ENCODE assay signal across 2 cellular contexts in genomic region chr1:22387888-22388564, GRCh38.
TF ChIP-seq lines count a peak whose summit lies in the region.

No MANE protein-coding gene starts in this region.

TF ChIP-seq in IMR-90, 13 proteins besides CTCF, POLR2A, EP300 and RAD21:
- TF ChIP-seq BHLHE40 (IDR thresholded peaks at IDR 0.05; ENCODE audit: low read depth, low read length) (no peak), USF2 (IDR thresholded peaks at IDR 0.05; ENCODE audit: low read depth, low read length) (no peak), MAZ (IDR thresholded peaks at IDR 0.05; ENCODE audit: borderline replicate concordance, low read depth, low read length) (no peak), RCOR1 (IDR thresholded peaks at IDR 0.05; ENCODE audit: insufficient replicate concordance, low read length) (no peak), SMC3 (IDR thresholded peaks at IDR 0.05; ENCODE audit: low read depth, low read length) (no peak), CEBPB (IDR thresholded peaks at IDR 0.05; ENCODE audit: low read depth, low read length) (no peak), FOS (IDR thresholded peaks at IDR 0.05; ENCODE audit: low read depth, low read length) (no peak)

TF ChIP-seq in HepG2, 621 proteins besides CTCF, POLR2A, EP300 and RAD21:
- TF ChIP-seq ZIK1 (CRISPR knock-in tag; IDR thresholded peaks at IDR 0.05; ENCODE audit: borderline replicate concordance, low read depth) (no peak), DNMT3B (CRISPR knock-in tag; conservative IDR thresholded peaks at IDR 0.05) (no peak), ATRX (CRISPR knock-in tag; IDR thresholded peaks at IDR 0.05; ENCODE audit: borderline replicate concordance) (no peak), USF2 (IDR thresholded peaks at IDR 0.05; ENCODE audit: low read depth, low read length) (no peak), USF2 (CRISPR knock-in tag; IDR thresholded peaks at IDR 0.05; ENCODE audit: borderline replicate concordance) (no peak), ZNF75D (CRISPR knock-in tag; IDR thresholded peaks at IDR 0.05; ENCODE audit: borderline replicate concordance) (no peak), ZEB1 (IDR thresholded peaks at IDR 0.05; ENCODE audit: insufficient replicate concordance, low read depth) (no peak), HMGXB4 (CRISPR knock-in tag; IDR thresholded peaks at IDR 0.05; ENCODE audit: borderline replicate concordance in 1 of 2, low read depth in 1 of 2) (no peak), TFAP4 (IDR thresholded peaks at IDR 0.05; ENCODE audit: borderline replicate concordance, low read depth) (no peak), PLSCR1 (CRISPR knock-in tag; IDR thresholded peaks at IDR 0.05; ENCODE audit: borderline replicate concordance) (no peak), KIAA2018 (CRISPR knock-in tag; IDR thresholded peaks at IDR 0.05; ENCODE audit: borderline replicate concordance) (no peak), HNRNPL (IDR thresholded peaks at IDR 0.05; ENCODE audit: low read depth, low read length) (no peak), ZNF598 (CRISPR knock-in tag; IDR thresholded peaks at IDR 0.05; ENCODE audit: borderline replicate concordance) (no peak), CENPX (CRISPR knock-in tag; IDR thresholded peaks at IDR 0.05) (no peak), ZBTB33 (CRISPR knock-in tag; IDR thresholded peaks at IDR 0.05) (no peak)
